Comparison of ENCODE assay signal across 11 cellular contexts in genomic region chr17:37088459-37088858, GRCh38.
DNase-seq lines count a peak whose midpoint lies in the region; ATAC-seq and TF ChIP-seq lines count a peak whose summit lies in the region.
"Had no signal": no experiment of that assay in that cellular context is flagged by ENCODE, and none has a peak within 500 bp of the region (broad histone marks: within the 10 kb centered on the region; RNA-seq: fewer than 3 reads in every experiment).

No MANE protein-coding gene starts in this region.

- POLR2A ChIA-PET in naive thymus-derived CD4-positive, alpha-beta T cell (lab: Charles Lee): interaction anchor here (1.2 kb wide), 1 partner anchor 139 kb away, joined by 3 read pairs; the partner anchor contains the start of gene AATF

- H3K27me3 Mint-ChIP-seq in activated T-helper 17 cell treated with anti-CD3 and anti-CD28 coated beads, Interleukin-2, amount 50 U/mL, for 72 hours: no peaks in the 10 kb centered on the region
- H3K27me3 Mint-ChIP-seq in naive thymus-derived CD4-positive, alpha-beta T cell: no peaks in the 10 kb centered on the region
- H3K27me3 Mint-ChIP-seq: IgD-negative memory B cell had no signal

- 60 to 64% methylated on average over 3 of the region's 3 CpGs for WGBS in sigmoid colon, 2 donors

- peaks cover 37% of the 10 kb centered on the region for H3K4me1 Mint-ChIP-seq in activated T-helper 17 cell treated with anti-CD3 and anti-CD28 coated beads, Interleukin-2, amount 50 U/mL, for 72 hours
- H3K4me1 Mint-ChIP-seq in naive thymus-derived CD4-positive, alpha-beta T cell: peaks cover 29 to 58% (median 39%) of the 10 kb centered on the region in 7 donors

- H3K4me3 ChIP-seq in Loucy (ENCODE audit: low read length, poor library complexity, severe bottlenecking): peak overlapping the region; percentile 55
- H3K4me3 ChIP-seq in naive thymus-derived CD4-positive, alpha-beta T cell (ENCODE audit: low read length): no peak overlapping the region
- no peak overlapping the region for H3K4me3 ChIP-seq in sigmoid colon
- H3K4me3 ChIP-seq: esophagus squamous epithelium had no signal

- peak; percentile 76 for DNase-seq in D341Med (ENCODE audit: low spot score)
- DNase-seq in naive thymus-derived CD4-positive, alpha-beta T cell: peak in 2 of 9 donors; percentile 4 to 10
- no peak for DNase-seq in sigmoid colon
- DNase-seq: esophagus squamous epithelium, NCI-H226, T1000 had no signal

- CTCF ChIA-PET in naive thymus-derived CD4-positive, alpha-beta T cell (lab: Charles Lee): no interaction called here

- no peaks in the 10 kb centered on the region for H3K9me3 Mint-ChIP-seq in activated T-helper 17 cell treated with anti-CD3 and anti-CD28 coated beads, Interleukin-2, amount 50 U/mL, for 72 hours
- H3K9me3 Mint-ChIP-seq in naive thymus-derived CD4-positive, alpha-beta T cell: no peaks in the 10 kb centered on the region
- H3K9me3 Mint-ChIP-seq: IgD-negative memory B cell had no signal

- no peak overlapping the region for H3K27ac ChIP-seq in naive thymus-derived CD4-positive, alpha-beta T cell (ENCODE audit: low read depth, low read length)
- no peak overlapping the region for H3K27ac ChIP-seq in sigmoid colon

- intact Hi-C loops in naive thymus-derived CD4-positive, alpha-beta T cell (cut with micrococcal nuclease): no loop called here
- intact Hi-C loops in sigmoid colon (cut with DNase I): no loop called here

- H3K9ac ChIP-seq in Loucy (ENCODE audit: low read depth, low read length, poor library complexity, severe bottlenecking): peak overlapping the region; percentile 50

- H2AFZ ChIP-seq in Loucy (ENCODE audit: low read length): no peak overlapping the region

- TF ChIP-seq CTCF in Loucy (conservative IDR thresholded peaks at IDR 0.05; ENCODE audit: low read length): no peak
- TF ChIP-seq CTCF in sigmoid colon (IDR thresholded peaks at IDR 0.05): no peak

- peak; percentile 67 for ATAC-seq in activated T-helper 17 cell treated with anti-CD3 and anti-CD28 coated beads, Interleukin-2, amount 50 U/mL, for 72 hours (replicated peaks)
- ATAC-seq in naive thymus-derived CD4-positive, alpha-beta T cell: peak; percentile 37
- ATAC-seq in HG02571 (IDR thresholded peaks at IDR 0.05; ENCODE audit: unreplicated experiment) (no peak), HG03159 (IDR thresholded peaks at IDR 0.05; ENCODE audit: unreplicated experiment) (no peak)

- peak overlapping the region; percentile 70 for H3K4me3 Mint-ChIP-seq in activated T-helper 17 cell treated with anti-CD3 and anti-CD28 coated beads, Interleukin-2, amount 50 U/mL, for 72 hours
- peak overlapping the region in 4 of 10 donors; percentile 3 to 65 (median 37) for H3K4me3 Mint-ChIP-seq in naive thymus-derived CD4-positive, alpha-beta T cell

- H3K79me2 ChIP-seq in Loucy (ENCODE audit: insufficient read depth, low read length): no peaks in the 10 kb centered on the region; the same call in 1 of the 2 replicates

- peaks cover 17% of the 10 kb centered on the region for H3F3A ChIP-seq in Loucy (ENCODE audit: low read depth)

- H3K9me3 ChIP-seq in Loucy (ENCODE audit: insufficient read depth, low read depth, low read length) (no peaks in the 10 kb centered on the region), sigmoid colon (no peaks in the 10 kb centered on the region)
- H3K9me3 ChIP-seq in naive thymus-derived CD4-positive, alpha-beta T cell (ENCODE audit: control insufficient read depth in 2 of 3, low read length in 3 of 3): no peaks in the 10 kb centered on the region
- H3K9me3 ChIP-seq: esophagus squamous epithelium had no signal

- H4K20me1 ChIP-seq in Loucy (ENCODE audit: insufficient read depth, low read length, poor library complexity, severe bottlenecking): no peaks in the 10 kb centered on the region

- H3K27me3 ChIP-seq in Loucy (ENCODE audit: insufficient read depth, low read length, poor library complexity, severe bottlenecking) (no peaks in the 10 kb centered on the region), sigmoid colon (no peaks in the 10 kb centered on the region)
- no peaks in the 10 kb centered on the region for H3K27me3 ChIP-seq in naive thymus-derived CD4-positive, alpha-beta T cell (ENCODE audit: control insufficient read depth in 2 of 2, insufficient read depth in 2 of 2, low read length in 2 of 2)
- H3K27me3 ChIP-seq: esophagus squamous epithelium had no signal

- H3K4me2 ChIP-seq in Loucy (ENCODE audit: low read depth, low read length, poor library complexity, severe bottlenecking): peak overlapping the region; percentile 80

- peaks cover 10% of the 10 kb centered on the region; the same call in 1 of the 2 replicates for H3K36me3 ChIP-seq in Loucy (ENCODE audit: insufficient read depth, low read length)
- H3K36me3 ChIP-seq in naive thymus-derived CD4-positive, alpha-beta T cell (ENCODE audit: control insufficient read depth in 2 of 3, insufficient read depth in 3 of 3, low read length in 3 of 3): peaks cover 0 to 25% (median 0%) of the 10 kb centered on the region in 3 experiments
- H3K36me3 ChIP-seq in sigmoid colon: peaks cover 0 to 26% (median 15%) of the 10 kb centered on the region in 4 donors

- no peak for TF ChIP-seq EP300 in sigmoid colon (IDR thresholded peaks at IDR 0.05)

- no peaks in the 10 kb centered on the region for H3K9me2 ChIP-seq in Loucy (replicated peaks; ENCODE audit: low read depth, low read length)

- peak overlapping the region; percentile 86 for H3K27ac Mint-ChIP-seq in activated T-helper 17 cell treated with anti-CD3 and anti-CD28 coated beads, Interleukin-2, amount 50 U/mL, for 72 hours
- H3K27ac Mint-ChIP-seq in naive thymus-derived CD4-positive, alpha-beta T cell: peak overlapping the region in 6 of 9 donors; percentile 44 to 91 (median 72)

- peaks cover 93% of the 10 kb centered on the region for H3K4me1 ChIP-seq in Loucy (ENCODE audit: insufficient read depth, low read length, poor library complexity, severe bottlenecking)
- H3K4me1 ChIP-seq in naive thymus-derived CD4-positive, alpha-beta T cell (ENCODE audit: control insufficient read depth in 2 of 2, insufficient read depth in 2 of 2, low read length in 2 of 2): peaks cover 26 to 36% of the 10 kb centered on the region in 2 donors
- H3K4me1 ChIP-seq in sigmoid colon: peaks cover 0 to 27% (median 25%) of the 10 kb centered on the region in 4 donors

- TF ChIP-seq POLR2A in sigmoid colon (IDR thresholded peaks at IDR 0.05): no peak

- peaks cover 36% of the 10 kb centered on the region for H3K36me3 Mint-ChIP-seq in activated T-helper 17 cell treated with anti-CD3 and anti-CD28 coated beads, Interleukin-2, amount 50 U/mL, for 72 hours (ENCODE audit: low read depth)
- peaks cover 7 to 36% (median 24%) of the 10 kb centered on the region in 5 donors for H3K36me3 Mint-ChIP-seq in naive thymus-derived CD4-positive, alpha-beta T cell

Comparison
In these comparisons a context has a peak if more than half of its experiments do, and no peak if none do; other contexts are left out.
1. ATAC-seq: peak in activated T-helper 17 cell treated with anti-CD3 and anti-CD28 coated beads, Interleukin-2, amount 50 U/mL, for 72 hours (single experiment) and naive thymus-derived CD4-positive, alpha-beta T cell (single experiment); none in HG02571 (single experiment) and HG03159 (single experiment).